Comparison of ENCODE assay signal across 1 cellular context in genomic region chr20:53606364-53606985, GRCh38.
TF ChIP-seq lines count a peak whose summit lies in the region.

No MANE protein-coding gene starts in this region.

TF ChIP-seq in K562, 482 proteins besides CTCF, POLR2A, EP300 and RAD21 (continued from another document and continues in another):
- TF ChIP-seq MGA (IDR thresholded peaks at IDR 0.05) (no peak), E4F1 (CRISPR knock-in tag; IDR thresholded peaks at IDR 0.05; ENCODE audit: borderline replicate concordance) (no peak), RBM22 (IDR thresholded peaks at IDR 0.05; ENCODE audit: low read depth, low read length, poor library complexity, severe bottlenecking) (no peak), HNRNPK (IDR thresholded peaks at IDR 0.05; ENCODE audit: low read depth, low read length, poor library complexity, severe bottlenecking) (no peak), CEBPZ (IDR thresholded peaks at IDR 0.05; ENCODE audit: borderline replicate concordance, low read depth, low read length) (no peak), CREM (IDR thresholded peaks at IDR 0.05; ENCODE audit: low read depth) (no peak), ATF3 (IDR thresholded peaks at IDR 0.05) (peak; percentile 29; the same call in 1 of the 2 replicates), ATF3 (CRISPR knock-in tag; conservative IDR thresholded peaks at IDR 0.05) (no peak), TRIM28 (IDR thresholded peaks at IDR 0.05) (no peak), CLOCK (CRISPR knock-in tag; IDR thresholded peaks at IDR 0.05; ENCODE audit: borderline replicate concordance) (no peak), GABPB2 (CRISPR knock-in tag; conservative IDR thresholded peaks at IDR 0.05) (no peak), ZNF639 (CRISPR knock-in tag; conservative IDR thresholded peaks at IDR 0.05 in 1 of 2, IDR thresholded peaks at IDR 0.05 in 1 of 2) (peak in 1 of 2 experiments; percentile 52; a peak in 1 of 4 replicates), NONO (IDR thresholded peaks at IDR 0.05; ENCODE audit: low read depth in 2 of 2, low read length in 1 of 2) (no peak), MEF2D (tag; conservative IDR thresholded peaks at IDR 0.05; ENCODE audit: low read depth) (no peak), ID3 (CRISPR knock-in tag; IDR thresholded peaks at IDR 0.05) (no peak), ID3 (tag; IDR thresholded peaks at IDR 0.05) (peak; percentile 84), SIX5 (IDR thresholded peaks at IDR 0.05; ENCODE audit: borderline replicate concordance in 1 of 2, insufficient read depth in 1 of 2, low read depth in 1 of 2, low read length in 2 of 2) (no peak), PRDM10 (IDR thresholded peaks at IDR 0.05; ENCODE audit: partially characterized antibody) (no peak), JUND (IDR thresholded peaks at IDR 0.05; ENCODE audit: borderline replicate concordance, low read depth, low read length) (no peak), JUND (tag; IDR thresholded peaks at IDR 0.05; ENCODE audit: borderline replicate concordance, low read depth, low read length) (peak; percentile 31; the same call in 1 of the 3 replicates)
